14 cellular contexts compared by ENCODE assay signal in the genomic region with DNA sequence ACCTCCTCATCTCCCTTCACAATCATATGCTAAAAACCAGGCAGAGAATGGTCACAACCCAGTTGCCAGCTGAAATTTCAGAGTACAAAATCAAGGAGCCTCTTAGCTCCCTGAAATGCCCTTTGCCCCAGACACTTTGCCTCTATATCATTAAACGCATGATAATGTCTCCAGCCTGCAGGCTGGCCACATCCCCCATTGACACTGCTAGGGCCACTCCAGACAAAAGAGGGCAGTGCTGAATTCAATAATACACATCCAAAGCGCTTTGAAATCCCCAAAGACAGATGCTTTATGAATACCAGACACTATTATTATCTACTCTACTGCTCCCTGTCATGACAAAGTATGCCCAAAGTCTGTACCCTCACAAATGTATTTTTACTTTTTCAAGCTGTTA.
"Had no signal": no experiment of that assay in that cellular context is flagged by ENCODE, and none has a peak within 500 bp of the region (broad histone marks: within the 10 kb centered on the region; RNA-seq: fewer than 3 reads in every experiment).

No MANE protein-coding gene starts in this region.

- H3K27me3 Mint-ChIP-seq: activated CD4-positive, alpha-beta memory T cell treated with anti-CD3 and anti-CD28 coated beads for 36 hours; dendritic cell treated with granulocyte-macrophage colony-stimulating factor and Interleukin-4, amounts not matched to agents 40 ng/mL and 50 ng/mL, for 4 days; stimulated activated naive CD8-positive, alpha-beta T cell treated with anti-CD3 and anti-CD28 coated beads, Interleukin-15, Interleukin-2, amounts not matched to agents 100 ng/mL and 50 ng/mL, for 24 hours had no signal

- H3K4me1 ChIP-seq: testis had no signal

- ATAC-seq: activated T-cell treated with anti-CD3 and anti-CD28 coated beads, Interleukin-2, amount 50 U/mL, for 4 hours; left cardiac atrium; naive thymus-derived CD8-positive, alpha-beta T cell had no signal

- H3K27me3 ChIP-seq: testis had no signal

- H3K36me3 Mint-ChIP-seq: activated CD4-positive, alpha-beta memory T cell treated with anti-CD3 and anti-CD28 coated beads for 36 hours; activated naive CD8-positive, alpha-beta T cell treated with anti-CD3 and anti-CD28 coated beads for 36 hours; naive thymus-derived CD8-positive, alpha-beta T cell had no signal

- H3K4me3 ChIP-seq: lung, testis had no signal

- H3K4me1 Mint-ChIP-seq: activated naive CD8-positive, alpha-beta T cell treated with anti-CD3 and anti-CD28 coated beads for 36 hours; naive thymus-derived CD8-positive, alpha-beta T cell had no signal

- H3K27ac Mint-ChIP-seq: activated CD4-positive, alpha-beta memory T cell treated with anti-CD3 and anti-CD28 coated beads for 36 hours; activated naive CD8-positive, alpha-beta T cell treated with anti-CD3 and anti-CD28 coated beads for 36 hours; dendritic cell treated with granulocyte-macrophage colony-stimulating factor and Interleukin-4, amounts not matched to agents 40 ng/mL and 50 ng/mL, for 4 days; naive thymus-derived CD8-positive, alpha-beta T cell; stimulated activated naive CD8-positive, alpha-beta T cell treated with anti-CD3 and anti-CD28 coated beads, Interleukin-15, Interleukin-2, amounts not matched to agents 100 ng/mL and 50 ng/mL, for 24 hours had no signal

- H3K9me3 Mint-ChIP-seq: activated CD4-positive, alpha-beta memory T cell treated with anti-CD3 and anti-CD28 coated beads for 36 hours; dendritic cell treated with granulocyte-macrophage colony-stimulating factor and Interleukin-4, amounts not matched to agents 40 ng/mL and 50 ng/mL, for 4 days; stimulated activated naive CD8-positive, alpha-beta T cell treated with anti-CD3 and anti-CD28 coated beads, Interleukin-15, Interleukin-2, amounts not matched to agents 100 ng/mL and 50 ng/mL, for 24 hours had no signal

- H3K27ac ChIP-seq: testis had no signal

- H3K4me3 Mint-ChIP-seq: activated CD4-positive, alpha-beta memory T cell treated with anti-CD3 and anti-CD28 coated beads for 36 hours; activated naive CD8-positive, alpha-beta T cell treated with anti-CD3 and anti-CD28 coated beads for 36 hours; activated T-cell treated with anti-CD3 and anti-CD28 coated beads, Interleukin-2, amount 50 U/mL, for 4 hours; dendritic cell treated with granulocyte-macrophage colony-stimulating factor and Interleukin-4, amounts not matched to agents 40 ng/mL and 50 ng/mL, for 4 days; naive thymus-derived CD8-positive, alpha-beta T cell; stimulated activated naive CD8-positive, alpha-beta T cell treated with anti-CD3 and anti-CD28 coated beads, Interleukin-15, Interleukin-2, amounts not matched to agents 100 ng/mL and 50 ng/mL, for 24 hours had no signal

- DNase-seq: activated CD4-positive, alpha-beta memory T cell treated with anti-CD3 and anti-CD28 coated beads for 36 hours; activated gamma-delta T cell; activated naive CD8-positive, alpha-beta T cell treated with anti-CD3 and anti-CD28 coated beads for 36 hours; activated T-cell treated with anti-CD3 and anti-CD28 coated beads, Interleukin-2, amount 50 U/mL, for 4 hours; cerebellar nuclear complex; erythroblast; left cardiac atrium; naive thymus-derived CD8-positive, alpha-beta T cell; stimulated activated CD4-positive, alpha-beta T cell treated with anti-CD3 and anti-CD28 coated beads, Interleukin-4, amount 100 ng/mL, for 1 hour; stimulated activated CD8-positive, alpha-beta memory T cell treated with anti-CD3 and anti-CD28 coated beads, Interleukin-4, amount 100 ng/mL, for 48 hours; testis had no signal

- H3K9me3 ChIP-seq: testis had no signal
